ENCODE assay signal across 13 cellular contexts in the genomic region with DNA sequence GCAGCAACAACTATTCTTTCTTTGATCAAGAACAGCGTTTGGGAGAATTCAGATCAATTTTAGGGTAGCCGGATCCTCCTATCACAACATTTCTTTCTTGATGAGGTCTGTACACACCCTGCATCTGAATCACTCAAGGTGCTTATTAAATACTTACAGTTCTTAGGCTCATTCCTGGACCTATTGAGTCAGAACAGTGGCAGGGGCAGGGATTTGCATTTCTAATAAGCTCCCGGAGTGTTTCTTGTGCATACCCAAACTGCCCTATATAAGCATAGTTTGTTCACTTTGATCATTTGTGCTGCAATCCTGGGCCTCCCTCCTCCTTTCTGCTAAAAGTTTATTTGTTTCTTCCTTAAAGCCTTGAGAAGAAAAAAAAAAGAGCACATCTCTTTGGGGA.
DNase-seq lines count a peak whose midpoint lies in the region; ATAC-seq and TF ChIP-seq lines count a peak whose summit lies in the region.
"Had no signal": no experiment of that assay in that cellular context is flagged by ENCODE, and none has a peak within 500 bp of the region (broad histone marks: within the 10 kb centered on the region; RNA-seq: fewer than 3 reads in every experiment).

No MANE protein-coding gene starts in this region.

- H3K4me3 ChIP-seq in SK-N-MC, result no peak overlapping the region; the same call in 1 of the 2 replicates
- H3K4me3 ChIP-seq: BLaER1 had no signal

- H3K4me1 ChIP-seq in foreskin keratinocyte, result no peaks in the 10 kb centered on the region
- H3K4me1 ChIP-seq: Caco-2 had no signal

- peak; percentile 7 for DNase-seq in Caki2 (ENCODE audit: low read depth)
- no peak for DNase-seq in SK-N-MC (ENCODE audit: low read depth, low spot score)
- peak; percentile 3 to 17 for DNase-seq in foreskin keratinocyte
- peak; percentile 18 for DNase-seq in renal cortical epithelial cell (ENCODE audit: low read depth)
- DNase-seq in NCI-H1417 (lab: John Stamatoyannopoulos, UW), result no peak
- no peak for DNase-seq in hippocampal formation (lab: John Stamatoyannopoulos, UW)
- DNase-seq: AML-193; Caco-2; CD8-positive, alpha-beta memory T cell; DMS53 had no signal

- no peaks in the 10 kb centered on the region for H3K36me3 ChIP-seq in SK-N-MC (ENCODE audit: insufficient read depth, low read length)
- H3K36me3 ChIP-seq: BLaER1 had no signal

- H3K9me3 ChIP-seq in SK-N-MC (ENCODE audit: low read depth, low read length), result no peaks in the 10 kb centered on the region
- H3K9me3 ChIP-seq: BLaER1, Caco-2 had no signal

- peak overlapping the region; percentile 70 for H3K27ac ChIP-seq in SK-N-MC
- no peak overlapping the region for H3K27ac ChIP-seq in foreskin keratinocyte
- H3K27ac ChIP-seq: BLaER1 had no signal

- ATAC-seq in foreskin keratinocyte, result no peak
- no peak for ATAC-seq in HG02981 (IDR thresholded peaks at IDR 0.05; ENCODE audit: unreplicated experiment)
- ATAC-seq: HepG2 had no signal

- peaks cover 3% of the 10 kb centered on the region for H3K27me3 ChIP-seq in foreskin keratinocyte
- H3K27me3 ChIP-seq: BLaER1 had no signal

- in situ Hi-C loops in Caki2 (cut with HindIII; ENCODE audit: low pct_unique_long_range_greater_than_20kb, low sequenced_read_pairs), result no loop called here

- H3K9ac ChIP-seq in SK-N-MC (ENCODE audit: insufficient read length), result no peak overlapping the region
- H3K9ac ChIP-seq: BLaER1 had no signal

- no peak for TF ChIP-seq CTCF in foreskin keratinocyte (conservative IDR thresholded peaks at IDR 0.05)

Comparison
In these comparisons a context has a peak if more than half of its experiments do, and no peak if none do; other contexts are left out.
1. DNase-seq: peak in Caki2 (single experiment), foreskin keratinocyte (2 of 2) and renal cortical epithelial cell (single experiment); none in SK-N-MC (single experiment), NCI-H1417 (0 of 3) and hippocampal formation (0 of 2).